8 cellular contexts compared by ENCODE assay signal in the genomic region with DNA sequence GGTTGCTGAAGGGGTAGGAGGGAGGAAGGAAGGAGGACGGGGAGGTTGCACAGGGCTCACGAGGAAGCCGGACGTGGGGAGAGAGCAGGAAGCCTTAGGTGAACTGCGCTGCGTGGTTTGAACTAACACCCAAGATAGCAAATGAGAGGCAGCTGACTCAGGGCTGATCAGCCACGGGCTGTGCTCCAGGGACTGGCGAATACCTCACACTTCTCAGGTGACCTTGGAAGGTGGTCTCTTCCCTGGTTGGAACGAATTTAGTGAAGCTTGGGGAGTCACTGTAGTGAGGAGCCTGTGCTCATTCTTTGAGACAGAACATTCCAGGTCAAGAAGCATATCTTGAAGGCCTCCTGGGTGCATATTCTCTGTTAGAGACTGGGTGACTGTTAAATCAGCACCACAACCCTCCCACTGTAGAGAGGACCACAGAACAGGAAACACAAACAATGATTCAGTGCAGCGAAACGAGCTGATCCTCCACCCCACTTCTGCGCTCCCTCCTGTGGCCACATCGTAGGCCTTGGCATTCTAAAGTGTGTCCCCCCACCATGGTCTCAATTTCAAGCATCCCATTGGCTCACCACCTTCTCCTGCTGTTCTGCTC.
A peak's percentile ranks its signal among the peaks of the same experiment; 100 is the strongest.
DNase-seq lines count a peak whose midpoint lies in the region; ATAC-seq, FAIRE-seq and TF ChIP-seq lines count a peak whose summit lies in the region.

No MANE protein-coding gene starts in this region.

- ATAC-seq in GM18502 (IDR thresholded peaks at IDR 0.05; ENCODE audit: poor library complexity, unreplicated experiment) (no peak), HG03039 (IDR thresholded peaks at IDR 0.05; ENCODE audit: unreplicated experiment) (no peak)

- TF ChIP-seq CTCF in foreskin fibroblast (IDR thresholded peaks at IDR 0.05; ENCODE audit: low read depth, low read length), result no peak

- FAIRE-seq in HTR-8/SVneo (lab: Jason Lieb, UNC), result peak; percentile 83

- no peak overlapping the region for H3K4me3 ChIP-seq in foreskin fibroblast (ENCODE audit: low read depth in 1 of 2, low read length in 2 of 2)

- DNase-seq in EH (ENCODE audit: low read depth) (peak; percentile 48), HTR-8/SVneo (ENCODE audit: insufficient read length, low spot score) (peak; percentile 68), foreskin fibroblast (peak; percentile 8 to 53), NCI-H774 (lab: John Stamatoyannopoulos, UW) (no peak)
- DNase-seq in activated CD8-positive, alpha-beta memory T cell treated with anti-CD3 and anti-CD28 coated beads for 48 hours (ENCODE audit: low read depth in 2 of 3, low spot score in 2 of 3), result peak; percentile 30 to 51 (median 44)
- peak; percentile 73 for DNase-seq in stimulated activated CD4-positive, alpha-beta T cell treated with anti-CD3 and anti-CD28 coated beads, Interleukin-4, amount 100 ng/mL, for 24 hours
